ENCODE assay signal across 14 cellular contexts in genomic region chr16:85916141-85916890, GRCh38. TPM values are rescaled to one million over a fixed set of nuclear protein-coding genes. Genes with fewer than 3 reads are reported as not detected.
DNase-seq lines count a peak whose midpoint lies in the region; ATAC-seq, FAIRE-seq and TF ChIP-seq lines count a peak whose summit lies in the region.
"Had no signal": no experiment of that assay in that cellular context is flagged by ENCODE, and none has a peak within 500 bp of the region (broad histone marks: within the 10 kb centered on the region; RNA-seq: fewer than 3 reads in every experiment).

No MANE protein-coding gene starts in this region.

- SMC1A ChIA-PET in GM12878 (lab: Charles Lee; ENCODE audit: uncharacterized antibody, unreplicated experiment): interaction anchor here (0.7 to 7.0 kb wide), 15 partner anchors 8 to 97 kb away, joined by 3 to 44 read pairs (median 4); partner anchors contain the start of gene IRF8

- H2AFZ ChIP-seq in Karpas-422 (ENCODE audit: low read length) (no peak overlapping the region), GM12878 (ENCODE audit: control insufficient read depth, low read depth, low read length) (no peak overlapping the region)

- TF ChIP-seq POLR2A in GM12878 (IDR thresholded peaks at IDR 0.05; ENCODE audit: low read depth, low read length): peak; percentile 75; the same call in 1 of the 2 replicates

- peaks cover 64% of the 10 kb centered on the region for H4K20me1 ChIP-seq in Karpas-422 (ENCODE audit: insufficient read depth, low read depth, low read length)
- H4K20me1 ChIP-seq in GM12878 (ENCODE audit: control insufficient read depth, insufficient read depth): peaks cover 7% of the 10 kb centered on the region; the same call in 1 of the 2 replicates

- 63% methylated on average over 20 of the region's 20 CpGs for WGBS in GM12878 (ENCODE audit: insufficient coverage, insufficient replicate concordance, low lambda C conversion rate, missing lambda C conversion rate)

- H3K9me2 ChIP-seq in Karpas-422 (replicated peaks; ENCODE audit: insufficient read depth, low read length): no peaks in the 10 kb centered on the region

- TF ChIP-seq CTCF in A673 (conservative IDR thresholded peaks at IDR 0.05; ENCODE audit: low read depth, low read length) (no peak), GM12878 (IDR thresholded peaks at IDR 0.05 in 2 of 3, conservative IDR thresholded peaks at IDR 0.05 in 1 of 3; ENCODE audit: control insufficient read depth in 2 of 3, extremely low read depth in 1 of 3, insufficient read depth in 1 of 3, low read depth in 3 of 3, low read length in 3 of 3) (no peak)

- POLR2A ChIA-PET in A673 (lab: Charles Lee; ENCODE audit: low non-redundant PET): no interaction called here
- POLR2A ChIA-PET in GM12878 (lab: Charles Lee): interaction anchor here (0.8 to 1.7 kb wide), 9 partner anchors 10 to 71 kb away, joined by 3 to 9 read pairs (median 4); partner anchors contain the start of gene IRF8

- TF ChIP-seq RAD21 in GM12878 (IDR thresholded peaks at IDR 0.05; ENCODE audit: insufficient read depth, low read depth, low read length): no peak

- DNase-seq in A673 (ENCODE audit: low spot score) (peak; percentile 15), Karpas-422 (no peak), GM12878 (ENCODE audit: low read depth, low spot score) (no peak), left lobe of liver (ENCODE audit: low spot score) (peak; percentile 94), epidermal melanocyte (ENCODE audit: insufficient read length, low spot score) (no peak), HPDE6-E6E7 (ENCODE audit: extremely low spot score) (no peak)
- DNase-seq in stimulated activated CD4-positive, alpha-beta T cell treated with anti-CD3 and anti-CD28 coated beads, Interleukin-15, amount 100 ng/mL, for 24 hours: no peak
- DNase-seq: activated gamma-delta T cell, C1 segment of cervical spinal cord, esophagus squamous epithelium, NCI-H2081 had no signal

- H3K27ac ChIP-seq in A673 (ENCODE audit: low read depth, low read length, poor library complexity, severe bottlenecking): no peak overlapping the region
- peak overlapping the region; percentile 40; the same call in 1 of the 2 replicates for H3K27ac ChIP-seq in Karpas-422 (ENCODE audit: low read length)
- H3K27ac ChIP-seq in GM12878 (ENCODE audit: control insufficient read depth, insufficient read depth): no peak overlapping the region
- H3K27ac ChIP-seq: esophagus squamous epithelium had no signal

- H3K27me3 ChIP-seq in A673 (replicated peaks; ENCODE audit: insufficient read depth, low read depth, low read length, poor library complexity) (no peaks in the 10 kb centered on the region), Karpas-422 (ENCODE audit: low read length) (no peaks in the 10 kb centered on the region), GM12878 (replicated peaks in 1 of 2; ENCODE audit: control insufficient read depth in 2 of 2, insufficient read depth in 2 of 2, low read length in 1 of 2) (no peaks in the 10 kb centered on the region)

- CTCF ChIA-PET in A673 (lab: Charles Lee) (no interaction called here), GM12878 (lab: Yijun Ruan, JAX) (interaction anchor here (1.4 to 3.6 kb wide), 7 partner anchors 9 to 99 kb away, joined by 5 to 17 read pairs (median 9); no protein-coding TSS in a partner anchor)

- no peak overlapping the region for H3K9ac ChIP-seq in Karpas-422 (ENCODE audit: low read length)
- H3K9ac ChIP-seq in GM12878 (ENCODE audit: control insufficient read depth, insufficient read depth, low read length): no peak overlapping the region

- in situ Hi-C loops in GM12878 (cut with MboI): no loop called here

- RAD21 ChIA-PET in GM12878 (lab: Charles Lee; ENCODE audit: unreplicated experiment): interaction anchor here (0.6 to 3.0 kb wide), 7 partner anchors 10 to 95 kb away, joined by 3 to 19 read pairs (median 4); partner anchors contain the start of gene IRF8

- intact Hi-C loops in A673 (cut with micrococcal nuclease; ENCODE audit: unreplicated experiment) (no loop called here), GM12878 (cut with micrococcal nuclease; ENCODE audit: unreplicated experiment) (no loop called here)

- H3K9me3 ChIP-seq in A673 (ENCODE audit: low read depth, low read length, poor library complexity, severe bottlenecking) (no peaks in the 10 kb centered on the region), Karpas-422 (ENCODE audit: low read length) (no peaks in the 10 kb centered on the region), GM12878 (replicated peaks; ENCODE audit: control insufficient read depth, insufficient read depth, low read length) (no peaks in the 10 kb centered on the region)
- H3K9me3 ChIP-seq: esophagus squamous epithelium had no signal

- H3K36me3 ChIP-seq in A673 (ENCODE audit: insufficient read depth, low read length, poor library complexity, severe bottlenecking): no peaks in the 10 kb centered on the region
- H3K36me3 ChIP-seq in Karpas-422 (ENCODE audit: insufficient read depth, low read length): peaks cover 85% of the 10 kb centered on the region
- peaks cover 67 to 74% of the 10 kb centered on the region in 2 experiments for H3K36me3 ChIP-seq in GM12878 (ENCODE audit: control insufficient read depth in 2 of 2, insufficient read depth in 2 of 2, low read length in 1 of 2)
- H3K36me3 ChIP-seq: esophagus squamous epithelium had no signal

- peaks cover 17% of the 10 kb centered on the region; the same call in 1 of the 2 replicates for H3K79me2 ChIP-seq in Karpas-422 (ENCODE audit: low read length)
- H3K79me2 ChIP-seq in GM12878 (ENCODE audit: control insufficient read depth, insufficient read depth, low read length): peaks cover 52% of the 10 kb centered on the region

- H3K4me2 ChIP-seq in Karpas-422 (ENCODE audit: low read depth, low read length, poor library complexity, severe bottlenecking): no peak overlapping the region
- H3K4me2 ChIP-seq in GM12878 (ENCODE audit: control insufficient read depth, insufficient read depth): peak overlapping the region; percentile 4; the same call in 1 of the 2 replicates

- no peak for FAIRE-seq in GM12878 (lab: Jason Lieb, UNC)

- peaks cover 18% of the 10 kb centered on the region for H3K4me1 ChIP-seq in A673 (ENCODE audit: insufficient read depth, low read length, poor library complexity, severe bottlenecking)
- peaks cover 53% of the 10 kb centered on the region for H3K4me1 ChIP-seq in Karpas-422 (ENCODE audit: low read length)
- H3K4me1 ChIP-seq in GM12878 (ENCODE audit: control insufficient read depth, insufficient read depth, low read length): peaks cover 56% of the 10 kb centered on the region

- TF ChIP-seq EP300 in GM12878 (IDR thresholded peaks at IDR 0.05; ENCODE audit: borderline replicate concordance in 1 of 2, control insufficient read depth in 1 of 2, low read depth in 2 of 2, low read length in 2 of 2): no peak

- no TSS peak for BruUV-seq in A673 (replicated peaks; lab: Mats Ljungman, UMichigan)
- no TSS peak for BruUV-seq in GM12878 (replicated peaks; lab: Mats Ljungman, UMichigan)

- H3K4me3 ChIP-seq in A673 (ENCODE audit: low read depth, low read length, poor library complexity, severe bottlenecking) (no peak overlapping the region), Karpas-422 (ENCODE audit: low read length) (no peak overlapping the region), GM12878 (no peak overlapping the region)
- H3K4me3 ChIP-seq: esophagus squamous epithelium had no signal

- ATAC-seq in GM12878: peak; percentile 7; the same call in 2 of the 3 replicates
- ATAC-seq in left lobe of liver: peak; percentile 87
- ATAC-seq in SK-N-SH treated with all-trans-retinoic acid at 6 μM for 48 hours: no peak
- ATAC-seq: T-cell had no signal

TF ChIP-seq in GM12878, 131 proteins besides CTCF, POLR2A, EP300 and RAD21:
- TF ChIP-seq MTA3 (IDR thresholded peaks at IDR 0.05; ENCODE audit: borderline replicate concordance, low read length): no peak
- no peak for TF ChIP-seq RUNX3 (IDR thresholded peaks at IDR 0.05; ENCODE audit: low read length)
- TF ChIP-seq NR2C1 (IDR thresholded peaks at IDR 0.05): no peak

TF ChIP-seq in SK-N-SH treated with all-trans-retinoic acid at 6 μM for 48 hours, 23 proteins besides CTCF, POLR2A, EP300 and RAD21 (continues in another document):
- no peak for TF ChIP-seq ESRRG (CRISPR knock-in tag; IDR thresholded peaks at IDR 0.05)
- TF ChIP-seq, protein P1, sequence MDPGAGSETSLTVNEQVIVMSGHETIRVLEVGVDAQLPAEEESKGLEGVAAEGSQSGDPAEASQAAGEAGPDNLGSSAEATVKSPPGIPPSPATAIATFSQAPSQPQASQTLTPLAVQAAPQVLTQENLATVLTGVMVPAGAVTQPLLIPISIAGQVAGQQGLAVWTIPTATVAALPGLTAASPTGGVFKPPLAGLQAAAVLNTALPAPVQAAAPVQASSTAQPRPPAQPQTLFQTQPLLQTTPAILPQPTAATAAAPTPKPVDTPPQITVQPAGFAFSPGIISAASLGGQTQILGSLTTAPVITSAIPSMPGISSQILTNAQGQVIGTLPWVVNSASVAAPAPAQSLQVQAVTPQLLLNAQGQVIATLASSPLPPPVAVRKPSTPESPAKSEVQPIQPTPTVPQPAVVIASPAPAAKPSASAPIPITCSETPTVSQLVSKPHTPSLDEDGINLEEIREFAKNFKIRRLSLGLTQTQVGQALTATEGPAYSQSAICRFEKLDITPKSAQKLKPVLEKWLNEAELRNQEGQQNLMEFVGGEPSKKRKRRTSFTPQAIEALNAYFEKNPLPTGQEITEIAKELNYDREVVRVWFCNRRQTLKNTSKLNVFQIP (CRISPR knock-in tag; IDR thresholded peaks at IDR 0.05; ENCODE audit: borderline replicate concordance, low read depth): no peak
- TF ChIP-seq ZNF70 (CRISPR knock-in tag; IDR thresholded peaks at IDR 0.05): no peak
- no peak for TF ChIP-seq ZNF565 (CRISPR knock-in tag; conservative IDR thresholded peaks at IDR 0.05; ENCODE audit: low read depth)
- TF ChIP-seq SNAI2 (CRISPR knock-in tag; IDR thresholded peaks at IDR 0.05): no peak

RNA-seq across cellular contexts. Expression of gene IRF8, which starts 17.4 kb away (rescaled TPM):
- total RNA-seq in A673 (2021) (0.19 TPM in 1 of 2 replicates, not detected in the other), GM12878 (2014; rRNA removed) (229 and 237 TPM in 2 replicates), GM12878 (2014; rRNA removed; fragmentation: Illumina TruSeq; extraction: Trizol) (164 and 167 TPM in 2 replicates), GM12878 (2021) (181 and 191 TPM in 2 replicates), left lobe of liver (9.0 TPM)
- total RNA-seq in Karpas-422 (2014; rRNA removed; shearing (Covaris generic); ENCODE audit: low replicate concordance): 285 and 592 TPM in 2 replicates
- 220 and 236 TPM in 2 replicates for total RNA-seq in GM12878 (2013; cell fraction: nucleolus; rRNA removed)
- 62.7 TPM for polyA plus RNA-seq in GM12878 (2011; ENCODE audit: low read depth)
- polyA plus RNA-seq in GM12878 (2011; rRNA removed) (220 and 328 TPM in 2 replicates), GM12878 (2014; fragmentation: Illumina TruSeq; extraction: Trizol) (181 and 269 TPM in 2 replicates), GM12878 (2014; fragmentation: Nextera tagmentation; extraction: Ambion mirVana) (10 to 100 TPM; 17.1 to 34.5 TPM), GM12878 (2014; rRNA removed) (179 and 194 TPM in 2 replicates), GM12878 (2016; fragmentation: Nextera tagmentation; extraction: Ambion mirVana) (100 to 1,000 TPM; 104 to 121 TPM)
- 175 and 263 TPM in 2 replicates for polyA plus RNA-seq in GM12878 (2011; cell fraction: cytosol; rRNA removed)
- polyA plus RNA-seq in GM12878 (2011; cell fraction: nucleus; rRNA removed): 312 and 314 TPM in 2 replicates
- 116 and 131 TPM in 2 replicates for polyA plus RNA-seq in GM12878 (2012)
- polyA minus RNA-seq in GM12878 (2011; rRNA and poly(A)+ RNA removed): 201 and 208 TPM in 2 replicates
- 109 and 123 TPM in 2 replicates for polyA minus RNA-seq in GM12878 (2011; cell fraction: cytosol; rRNA and poly(A)+ RNA removed)
- 155 and 194 TPM in 2 replicates for polyA minus RNA-seq in GM12878 (2011; cell fraction: nucleus; rRNA and poly(A)+ RNA removed)
- total RNA-seq: myocyte had no signal

Comparison
In these comparisons a context has a peak if more than half of its experiments do, and no peak if none do; other contexts are left out.
1. DNase-seq: peak in A673 (single experiment) and left lobe of liver (single experiment); none in Karpas-422 (single experiment), GM12878 (single experiment), epidermal melanocyte (single experiment), HPDE6-E6E7 (single experiment) and stimulated activated CD4-positive, alpha-beta T cell treated with anti-CD3 and anti-CD28 coated beads, Interleukin-15, amount 100 ng/mL, for 24 hours (single experiment).
2. RNA of gene IRF8, which starts 17.4 kb away (total RNA-seq): 285 to 592 TPM in Karpas-422 and 164 to 237 TPM in GM12878; 9.0 TPM in left lobe of liver (single experiment) and 0.19 TPM in A673; every median in the first group is over 10 times any median in the second.